Comparison of ENCODE assay signal across 1 cellular context in the genomic region with DNA sequence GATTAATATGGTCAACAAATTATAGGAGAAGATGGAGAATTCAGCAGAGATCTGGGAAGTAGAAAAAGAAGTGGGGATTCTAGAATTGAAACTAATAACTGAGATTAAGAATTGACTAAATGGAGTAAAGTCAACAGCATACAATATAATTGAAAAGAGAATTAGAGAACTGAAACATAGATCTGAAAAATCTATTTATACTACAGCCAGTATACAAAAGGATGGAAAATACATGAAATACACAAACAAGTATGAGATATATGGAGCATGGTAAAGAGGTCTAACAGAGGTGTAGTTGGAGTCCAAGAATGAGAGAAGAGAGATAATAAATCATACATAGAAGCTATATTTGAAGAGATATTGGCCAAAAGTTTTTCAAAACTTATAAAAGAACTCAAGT.
TF ChIP-seq lines count a peak whose summit lies in the region.

No MANE protein-coding gene starts in this region.

TF ChIP-seq in GM12878, 131 proteins besides CTCF, POLR2A, EP300 and RAD21 (continued from another document):
- TF ChIP-seq, protein P1, sequence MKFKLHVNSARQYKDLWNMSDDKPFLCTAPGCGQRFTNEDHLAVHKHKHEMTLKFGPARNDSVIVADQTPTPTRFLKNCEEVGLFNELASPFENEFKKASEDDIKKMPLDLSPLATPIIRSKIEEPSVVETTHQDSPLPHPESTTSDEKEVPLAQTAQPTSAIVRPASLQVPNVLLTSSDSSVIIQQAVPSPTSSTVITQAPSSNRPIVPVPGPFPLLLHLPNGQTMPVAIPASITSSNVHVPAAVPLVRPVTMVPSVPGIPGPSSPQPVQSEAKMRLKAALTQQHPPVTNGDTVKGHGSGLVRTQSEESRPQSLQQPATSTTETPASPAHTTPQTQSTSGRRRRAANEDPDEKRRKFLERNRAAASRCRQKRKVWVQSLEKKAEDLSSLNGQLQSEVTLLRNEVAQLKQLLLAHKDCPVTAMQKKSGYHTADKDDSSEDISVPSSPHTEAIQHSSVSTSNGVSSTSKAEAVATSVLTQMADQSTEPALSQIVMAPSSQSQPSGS (IDR thresholded peaks at IDR 0.05; ENCODE audit: low read length): no peak
- TF ChIP-seq, protein P2, sequence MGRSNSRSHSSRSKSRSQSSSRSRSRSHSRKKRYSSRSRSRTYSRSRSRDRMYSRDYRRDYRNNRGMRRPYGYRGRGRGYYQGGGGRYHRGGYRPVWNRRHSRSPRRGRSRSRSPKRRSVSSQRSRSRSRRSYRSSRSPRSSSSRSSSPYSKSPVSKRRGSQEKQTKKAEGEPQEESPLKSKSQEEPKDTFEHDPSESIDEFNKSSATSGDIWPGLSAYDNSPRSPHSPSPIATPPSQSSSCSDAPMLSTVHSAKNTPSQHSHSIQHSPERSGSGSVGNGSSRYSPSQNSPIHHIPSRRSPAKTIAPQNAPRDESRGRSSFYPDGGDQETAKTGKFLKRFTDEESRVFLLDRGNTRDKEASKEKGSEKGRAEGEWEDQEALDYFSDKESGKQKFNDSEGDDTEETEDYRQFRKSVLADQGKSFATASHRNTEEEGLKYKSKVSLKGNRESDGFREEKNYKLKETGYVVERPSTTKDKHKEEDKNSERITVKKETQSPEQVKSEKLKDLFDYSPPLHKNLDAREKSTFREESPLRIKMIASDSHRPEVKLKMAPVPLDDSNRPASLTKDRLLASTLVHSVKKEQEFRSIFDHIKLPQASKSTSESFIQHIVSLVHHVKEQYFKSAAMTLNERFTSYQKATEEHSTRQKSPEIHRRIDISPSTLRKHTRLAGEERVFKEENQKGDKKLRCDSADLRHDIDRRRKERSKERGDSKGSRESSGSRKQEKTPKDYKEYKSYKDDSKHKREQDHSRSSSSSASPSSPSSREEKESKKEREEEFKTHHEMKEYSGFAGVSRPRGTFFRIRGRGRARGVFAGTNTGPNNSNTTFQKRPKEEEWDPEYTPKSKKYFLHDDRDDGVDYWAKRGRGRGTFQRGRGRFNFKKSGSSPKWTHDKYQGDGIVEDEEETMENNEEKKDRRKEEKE (IDR thresholded peaks at IDR 0.05): no peak
